ENCODE assay signal across 1 cellular context in the genomic region with DNA sequence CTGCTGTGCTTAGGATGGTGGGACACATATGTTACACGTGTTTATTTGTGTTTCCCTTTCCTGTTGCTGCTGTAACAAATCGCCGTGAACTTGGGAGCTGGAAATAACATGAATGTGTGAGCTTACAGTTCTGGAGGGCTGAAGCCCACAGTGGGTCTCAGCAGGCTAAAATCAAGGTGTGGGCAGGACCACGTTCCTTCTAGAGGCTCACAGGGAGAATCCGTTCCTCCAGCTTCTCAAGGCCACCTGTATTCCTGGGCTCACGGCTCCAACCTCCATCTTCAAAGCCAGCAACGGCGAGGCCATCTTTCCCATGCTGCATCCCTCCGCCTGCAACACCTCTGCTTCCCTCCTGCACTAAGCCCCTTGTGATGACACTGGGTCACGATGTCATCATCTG.
TF ChIP-seq lines count a peak whose summit lies in the region.

No MANE protein-coding gene starts in this region.

TF ChIP-seq in HepG2, 621 proteins besides CTCF, POLR2A, EP300 and RAD21 (continued from another document and continues in another):
- TF ChIP-seq, protein P1, sequence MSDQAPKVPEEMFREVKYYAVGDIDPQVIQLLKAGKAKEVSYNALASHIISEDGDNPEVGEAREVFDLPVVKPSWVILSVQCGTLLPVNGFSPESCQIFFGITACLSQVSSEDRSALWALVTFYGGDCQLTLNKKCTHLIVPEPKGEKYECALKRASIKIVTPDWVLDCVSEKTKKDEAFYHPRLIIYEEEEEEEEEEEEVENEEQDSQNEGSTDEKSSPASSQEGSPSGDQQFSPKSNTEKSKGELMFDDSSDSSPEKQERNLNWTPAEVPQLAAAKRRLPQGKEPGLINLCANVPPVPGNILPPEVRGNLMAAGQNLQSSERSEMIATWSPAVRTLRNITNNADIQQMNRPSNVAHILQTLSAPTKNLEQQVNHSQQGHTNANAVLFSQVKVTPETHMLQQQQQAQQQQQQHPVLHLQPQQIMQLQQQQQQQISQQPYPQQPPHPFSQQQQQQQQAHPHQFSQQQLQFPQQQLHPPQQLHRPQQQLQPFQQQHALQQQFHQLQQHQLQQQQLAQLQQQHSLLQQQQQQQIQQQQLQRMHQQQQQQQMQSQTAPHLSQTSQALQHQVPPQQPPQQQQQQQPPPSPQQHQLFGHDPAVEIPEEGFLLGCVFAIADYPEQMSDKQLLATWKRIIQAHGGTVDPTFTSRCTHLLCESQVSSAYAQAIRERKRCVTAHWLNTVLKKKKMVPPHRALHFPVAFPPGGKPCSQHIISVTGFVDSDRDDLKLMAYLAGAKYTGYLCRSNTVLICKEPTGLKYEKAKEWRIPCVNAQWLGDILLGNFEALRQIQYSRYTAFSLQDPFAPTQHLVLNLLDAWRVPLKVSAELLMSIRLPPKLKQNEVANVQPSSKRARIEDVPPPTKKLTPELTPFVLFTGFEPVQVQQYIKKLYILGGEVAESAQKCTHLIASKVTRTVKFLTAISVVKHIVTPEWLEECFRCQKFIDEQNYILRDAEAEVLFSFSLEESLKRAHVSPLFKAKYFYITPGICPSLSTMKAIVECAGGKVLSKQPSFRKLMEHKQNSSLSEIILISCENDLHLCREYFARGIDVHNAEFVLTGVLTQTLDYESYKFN (CRISPR knock-in tag; conservative IDR thresholded peaks at IDR 0.05), result no peak
- TF ChIP-seq SP5 (CRISPR knock-in tag; IDR thresholded peaks at IDR 0.05; ENCODE audit: borderline replicate concordance, low read depth) (no peak), ZNF33A (CRISPR knock-in tag; IDR thresholded peaks at IDR 0.05; ENCODE audit: borderline replicate concordance) (no peak), MEIS2 (CRISPR knock-in tag; IDR thresholded peaks at IDR 0.05) (no peak), ZNF619 (CRISPR knock-in tag; IDR thresholded peaks at IDR 0.05) (0 out of 2 replicates have a peak, but pooled peaks have one; percentile 31), GMEB1 (CRISPR knock-in tag; IDR thresholded peaks at IDR 0.05; ENCODE audit: borderline replicate concordance) (no peak), ZNF605 (CRISPR knock-in tag; IDR thresholded peaks at IDR 0.05) (0 out of 2 replicates have a peak, but pooled peaks have one; percentile 54), WIZ (CRISPR knock-in tag; IDR thresholded peaks at IDR 0.05) (no peak), TCF12 (IDR thresholded peaks at IDR 0.05) (no peak), TCF12 (CRISPR knock-in tag; IDR thresholded peaks at IDR 0.05) (no peak), IKZF5 (CRISPR knock-in tag; IDR thresholded peaks at IDR 0.05) (no peak), MTA1 (CRISPR knock-in tag; IDR thresholded peaks at IDR 0.05; ENCODE audit: borderline replicate concordance) (no peak; the same call in 1 of the 2 replicates), ETV5 (CRISPR knock-in tag; IDR thresholded peaks at IDR 0.05; ENCODE audit: borderline replicate concordance) (no peak), ZNF556 (CRISPR knock-in tag; IDR thresholded peaks at IDR 0.05; ENCODE audit: borderline replicate concordance) (no peak), ATF3 (CRISPR knock-in tag; IDR thresholded peaks at IDR 0.05) (no peak), ZNF274 (CRISPR knock-in tag; IDR thresholded peaks at IDR 0.05) (no peak), TAF15 (IDR thresholded peaks at IDR 0.05; ENCODE audit: low read depth, low read length, poor library complexity, severe bottlenecking) (no peak), SNAPC2 (CRISPR knock-in tag; IDR thresholded peaks at IDR 0.05) (no peak), ZNF792 (CRISPR knock-in tag; IDR thresholded peaks at IDR 0.05) (no peak), ZNF331 (CRISPR knock-in tag; IDR thresholded peaks at IDR 0.05) (no peak), ZBTB1 (CRISPR knock-in tag; IDR thresholded peaks at IDR 0.05; ENCODE audit: borderline replicate concordance) (0 out of 2 replicates have a peak, but pooled peaks have one; percentile 4), ZNF713 (CRISPR knock-in tag; IDR thresholded peaks at IDR 0.05) (no peak), PLRG1 (conservative IDR thresholded peaks at IDR 0.05) (no peak), SIN3B (IDR thresholded peaks at IDR 0.05; ENCODE audit: low read length) (no peak), ZNF350 (CRISPR knock-in tag; IDR thresholded peaks at IDR 0.05; ENCODE audit: borderline replicate concordance, low read depth) (no peak), JDP2 (CRISPR knock-in tag; IDR thresholded peaks at IDR 0.05; ENCODE audit: borderline replicate concordance) (no peak), BCL6 (CRISPR knock-in tag; IDR thresholded peaks at IDR 0.05) (no peak), PCBP2 (optimal IDR thresholded peaks at IDR 0.05; ENCODE audit: low read depth, low read length, poor library complexity, severe bottlenecking) (no peak), ESRRA (CRISPR knock-in tag; IDR thresholded peaks at IDR 0.05; ENCODE audit: low read depth) (no peak), ZNF12 (CRISPR knock-in tag; IDR thresholded peaks at IDR 0.05) (0 out of 2 replicates have a peak, but pooled peaks have one; percentile 16), THAP11 (CRISPR knock-in tag; IDR thresholded peaks at IDR 0.05) (no peak), KLF16 (CRISPR knock-in tag; IDR thresholded peaks at IDR 0.05) (no peak), U2AF2 (IDR thresholded peaks at IDR 0.05; ENCODE audit: low read depth, low read length) (no peak), NR2F6 (IDR thresholded peaks at IDR 0.05) (no peak), NR2F6 (CRISPR knock-in tag; IDR thresholded peaks at IDR 0.05) (no peak), ATF7 (IDR thresholded peaks at IDR 0.05) (peak; percentile 50; the same call in 1 of the 2 replicates), ATF7 (CRISPR knock-in tag; IDR thresholded peaks at IDR 0.05) (0 out of 2 replicates have a peak, but pooled peaks have one; percentile 46), GATAD2A (CRISPR knock-in tag; IDR thresholded peaks at IDR 0.05) (no peak)
- TF ChIP-seq, protein P2, sequence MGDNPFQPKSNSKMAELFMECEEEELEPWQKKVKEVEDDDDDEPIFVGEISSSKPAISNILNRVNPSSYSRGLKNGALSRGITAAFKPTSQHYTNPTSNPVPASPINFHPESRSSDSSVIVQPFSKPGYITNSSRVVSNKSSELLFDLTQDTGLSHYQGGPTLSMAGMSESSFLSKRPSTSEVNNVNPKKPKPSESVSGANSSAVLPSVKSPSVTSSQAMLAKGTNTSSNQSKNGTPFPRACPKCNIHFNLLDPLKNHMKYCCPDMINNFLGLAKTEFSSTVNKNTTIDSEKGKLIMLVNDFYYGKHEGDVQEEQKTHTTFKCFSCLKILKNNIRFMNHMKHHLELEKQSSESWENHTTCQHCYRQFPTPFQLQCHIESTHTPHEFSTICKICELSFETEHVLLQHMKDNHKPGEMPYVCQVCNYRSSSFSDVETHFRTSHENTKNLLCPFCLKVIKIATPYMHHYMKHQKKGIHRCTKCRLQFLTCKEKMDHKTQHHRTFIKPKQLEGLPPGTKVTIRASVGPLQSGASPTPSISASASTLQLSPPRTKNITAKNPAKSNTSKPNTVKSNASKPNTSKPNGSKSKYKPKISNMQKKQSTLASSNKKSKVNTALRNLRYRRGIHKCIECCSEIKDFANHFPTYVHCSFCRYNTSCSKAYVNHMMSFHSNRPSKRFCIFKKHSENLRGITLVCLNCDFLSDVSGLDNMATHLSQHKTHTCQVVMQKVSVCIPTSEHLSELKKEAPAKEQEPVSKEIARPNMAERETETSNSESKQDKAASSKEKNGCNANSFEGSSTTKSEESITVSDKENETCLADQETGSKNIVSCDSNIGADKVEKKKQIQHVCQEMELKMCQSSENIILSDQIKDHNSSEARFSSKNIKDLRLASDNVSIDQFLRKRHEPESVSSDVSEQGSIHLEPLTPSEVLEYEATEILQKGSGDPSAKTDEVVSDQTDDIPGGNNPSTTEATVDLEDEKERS (CRISPR knock-in tag; IDR thresholded peaks at IDR 0.05), result 0 out of 2 replicates have a peak, but pooled peaks have one; percentile 7
- TF ChIP-seq, protein P3, sequence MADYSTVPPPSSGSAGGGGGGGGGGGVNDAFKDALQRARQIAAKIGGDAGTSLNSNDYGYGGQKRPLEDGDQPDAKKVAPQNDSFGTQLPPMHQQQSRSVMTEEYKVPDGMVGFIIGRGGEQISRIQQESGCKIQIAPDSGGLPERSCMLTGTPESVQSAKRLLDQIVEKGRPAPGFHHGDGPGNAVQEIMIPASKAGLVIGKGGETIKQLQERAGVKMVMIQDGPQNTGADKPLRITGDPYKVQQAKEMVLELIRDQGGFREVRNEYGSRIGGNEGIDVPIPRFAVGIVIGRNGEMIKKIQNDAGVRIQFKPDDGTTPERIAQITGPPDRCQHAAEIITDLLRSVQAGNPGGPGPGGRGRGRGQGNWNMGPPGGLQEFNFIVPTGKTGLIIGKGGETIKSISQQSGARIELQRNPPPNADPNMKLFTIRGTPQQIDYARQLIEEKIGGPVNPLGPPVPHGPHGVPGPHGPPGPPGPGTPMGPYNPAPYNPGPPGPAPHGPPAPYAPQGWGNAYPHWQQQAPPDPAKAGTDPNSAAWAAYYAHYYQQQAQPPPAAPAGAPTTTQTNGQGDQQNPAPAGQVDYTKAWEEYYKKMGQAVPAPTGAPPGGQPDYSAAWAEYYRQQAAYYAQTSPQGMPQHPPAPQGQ (CRISPR knock-in tag; IDR thresholded peaks at IDR 0.05; ENCODE audit: borderline replicate concordance), result no peak
- TF ChIP-seq, protein P4, sequence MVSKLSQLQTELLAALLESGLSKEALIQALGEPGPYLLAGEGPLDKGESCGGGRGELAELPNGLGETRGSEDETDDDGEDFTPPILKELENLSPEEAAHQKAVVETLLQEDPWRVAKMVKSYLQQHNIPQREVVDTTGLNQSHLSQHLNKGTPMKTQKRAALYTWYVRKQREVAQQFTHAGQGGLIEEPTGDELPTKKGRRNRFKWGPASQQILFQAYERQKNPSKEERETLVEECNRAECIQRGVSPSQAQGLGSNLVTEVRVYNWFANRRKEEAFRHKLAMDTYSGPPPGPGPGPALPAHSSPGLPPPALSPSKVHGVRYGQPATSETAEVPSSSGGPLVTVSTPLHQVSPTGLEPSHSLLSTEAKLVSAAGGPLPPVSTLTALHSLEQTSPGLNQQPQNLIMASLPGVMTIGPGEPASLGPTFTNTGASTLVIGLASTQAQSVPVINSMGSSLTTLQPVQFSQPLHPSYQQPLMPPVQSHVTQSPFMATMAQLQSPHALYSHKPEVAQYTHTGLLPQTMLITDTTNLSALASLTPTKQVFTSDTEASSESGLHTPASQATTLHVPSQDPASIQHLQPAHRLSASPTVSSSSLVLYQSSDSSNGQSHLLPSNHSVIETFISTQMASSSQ (IDR thresholded peaks at IDR 0.05; ENCODE audit: low read depth), result no peak
- TF ChIP-seq, protein P4 (CRISPR knock-in tag; IDR thresholded peaks at IDR 0.05; ENCODE audit: borderline replicate concordance), result no peak
- TF ChIP-seq, protein P5, sequence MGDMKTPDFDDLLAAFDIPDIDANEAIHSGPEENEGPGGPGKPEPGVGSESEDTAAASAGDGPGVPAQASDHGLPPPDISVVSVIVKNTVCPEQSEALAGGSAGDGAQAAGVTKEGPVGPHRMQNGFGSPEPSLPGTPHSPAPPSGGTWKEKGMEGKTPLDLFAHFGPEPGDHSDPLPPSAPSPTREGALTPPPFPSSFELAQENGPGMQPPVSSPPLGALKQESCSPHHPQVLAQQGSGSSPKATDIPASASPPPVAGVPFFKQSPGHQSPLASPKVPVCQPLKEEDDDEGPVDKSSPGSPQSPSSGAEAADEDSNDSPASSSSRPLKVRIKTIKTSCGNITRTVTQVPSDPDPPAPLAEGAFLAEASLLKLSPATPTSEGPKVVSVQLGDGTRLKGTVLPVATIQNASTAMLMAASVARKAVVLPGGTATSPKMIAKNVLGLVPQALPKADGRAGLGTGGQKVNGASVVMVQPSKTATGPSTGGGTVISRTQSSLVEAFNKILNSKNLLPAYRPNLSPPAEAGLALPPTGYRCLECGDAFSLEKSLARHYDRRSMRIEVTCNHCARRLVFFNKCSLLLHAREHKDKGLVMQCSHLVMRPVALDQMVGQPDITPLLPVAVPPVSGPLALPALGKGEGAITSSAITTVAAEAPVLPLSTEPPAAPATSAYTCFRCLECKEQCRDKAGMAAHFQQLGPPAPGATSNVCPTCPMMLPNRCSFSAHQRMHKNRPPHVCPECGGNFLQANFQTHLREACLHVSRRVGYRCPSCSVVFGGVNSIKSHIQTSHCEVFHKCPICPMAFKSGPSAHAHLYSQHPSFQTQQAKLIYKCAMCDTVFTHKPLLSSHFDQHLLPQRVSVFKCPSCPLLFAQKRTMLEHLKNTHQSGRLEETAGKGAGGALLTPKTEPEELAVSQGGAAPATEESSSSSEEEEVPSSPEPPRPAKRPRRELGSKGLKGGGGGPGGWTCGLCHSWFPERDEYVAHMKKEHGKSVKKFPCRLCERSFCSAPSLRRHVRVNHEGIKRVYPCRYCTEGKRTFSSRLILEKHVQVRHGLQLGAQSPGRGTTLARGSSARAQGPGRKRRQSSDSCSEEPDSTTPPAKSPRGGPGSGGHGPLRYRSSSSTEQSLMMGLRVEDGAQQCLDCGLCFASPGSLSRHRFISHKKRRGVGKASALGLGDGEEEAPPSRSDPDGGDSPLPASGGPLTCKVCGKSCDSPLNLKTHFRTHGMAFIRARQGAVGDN (CRISPR knock-in tag; IDR thresholded peaks at IDR 0.05), result no peak
